19 cellular contexts compared by ENCODE assay signal in the genomic region with DNA sequence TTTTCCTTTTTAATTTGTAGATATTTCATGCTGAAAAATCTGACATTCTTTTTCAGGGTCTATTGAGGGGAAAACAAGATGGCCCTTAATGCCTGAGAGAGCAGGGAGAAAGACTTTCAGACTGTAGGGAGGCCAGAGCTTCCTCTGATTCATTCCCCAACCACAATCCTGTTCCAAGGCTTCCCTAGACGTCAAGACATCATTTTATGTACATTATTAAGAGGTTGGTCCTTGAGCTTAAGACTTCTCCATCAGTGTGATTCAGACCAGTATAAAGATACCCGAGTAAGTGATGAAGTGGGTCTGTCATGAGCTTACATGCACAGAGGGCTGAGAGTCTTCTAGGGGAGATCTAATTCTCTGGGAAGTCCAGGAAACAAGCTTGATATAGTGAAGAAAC. TPM values are rescaled to one million over a fixed set of nuclear protein-coding genes. Genes with fewer than 3 reads are reported as not detected.
"Had no signal": no experiment of that assay in that cellular context is flagged by ENCODE, and none has a peak within 500 bp of the region (broad histone marks: within the 10 kb centered on the region; RNA-seq: fewer than 3 reads in every experiment).

No MANE protein-coding gene starts in this region.

- ATAC-seq: activated T-cell treated with anti-CD3 and anti-CD28 coated beads, Interleukin-2, amount 50 U/mL, for 72 hours; heart right ventricle; left lobe of liver; stimulated activated naive B cell treated with anti-CD40 and anti-IgM and Interleukin-4, amounts not matched to agents 10 μg/mL and 1 μg/mL and 100 μg/mL, for 72 hours had no signal

- H3K27ac Mint-ChIP-seq: activated B cell treated with CpG ODN at 0.5 μM for 24 hours; activated CD4-positive, alpha-beta memory T cell treated with anti-CD3 and anti-CD28 coated beads, Interleukin-2, amount 10 ng/mL, durations not matched to agents 7 days and 5 days; activated naive CD4-positive, alpha-beta T cell treated with anti-CD3 and anti-CD28 coated beads for 36 hours; activated naive CD8-positive, alpha-beta T cell treated with anti-CD3 and anti-CD28 coated beads, Interleukin-2, amount 10 ng/mL, durations not matched to agents 7 days and 5 days; activated T-cell treated with anti-CD3 and anti-CD28 coated beads, Interleukin-2, amount 50 U/mL, for 72 hours; naive B cell; progenitor cell of endocrine pancreas; stimulated activated naive B cell treated with anti-CD40 and anti-IgM and Interleukin-4, amounts not matched to agents 10 μg/mL and 1 μg/mL and 100 μg/mL, for 72 hours had no signal

- H3K36me3 Mint-ChIP-seq: activated naive CD8-positive, alpha-beta T cell treated with anti-CD3 and anti-CD28 coated beads, Interleukin-2, amount 10 ng/mL, durations not matched to agents 7 days and 5 days; naive B cell; stimulated activated naive B cell treated with anti-CD40 and anti-IgM and Interleukin-4, amounts not matched to agents 10 μg/mL and 1 μg/mL and 100 μg/mL, for 72 hours had no signal

- H3K27me3 ChIP-seq: cardiac muscle cell, transverse colon had no signal

- H3K4me3 Mint-ChIP-seq: activated B cell treated with CpG ODN at 0.5 μM for 24 hours; activated CD4-positive, alpha-beta memory T cell treated with anti-CD3 and anti-CD28 coated beads, Interleukin-2, amount 10 ng/mL, durations not matched to agents 7 days and 5 days; activated naive CD4-positive, alpha-beta T cell treated with anti-CD3 and anti-CD28 coated beads for 36 hours; activated naive CD8-positive, alpha-beta T cell treated with anti-CD3 and anti-CD28 coated beads, Interleukin-2, amount 10 ng/mL, durations not matched to agents 7 days and 5 days; activated T-cell treated with anti-CD3 and anti-CD28 coated beads, Interleukin-2, amount 50 U/mL, for 72 hours; naive B cell; stimulated activated naive B cell treated with anti-CD40 and anti-IgM and Interleukin-4, amounts not matched to agents 10 μg/mL and 1 μg/mL and 100 μg/mL, for 72 hours had no signal

- H3K9me3 ChIP-seq: heart right ventricle, transverse colon had no signal

- H3K9me3 Mint-ChIP-seq: activated B cell treated with CpG ODN at 0.5 μM for 24 hours; activated CD4-positive, alpha-beta memory T cell treated with anti-CD3 and anti-CD28 coated beads, Interleukin-2, amount 10 ng/mL, durations not matched to agents 7 days and 5 days; activated naive CD4-positive, alpha-beta T cell treated with anti-CD3 and anti-CD28 coated beads for 36 hours; activated naive CD8-positive, alpha-beta T cell treated with anti-CD3 and anti-CD28 coated beads, Interleukin-2, amount 10 ng/mL, durations not matched to agents 7 days and 5 days; activated T-cell treated with anti-CD3 and anti-CD28 coated beads, Interleukin-2, amount 50 U/mL, for 72 hours had no signal

- H3K27me3 Mint-ChIP-seq: activated naive CD8-positive, alpha-beta T cell treated with anti-CD3 and anti-CD28 coated beads, Interleukin-2, amount 10 ng/mL, durations not matched to agents 7 days and 5 days had no signal

- DNase-seq: activated B cell treated with CpG ODN at 0.5 μM for 24 hours; activated CD4-positive, alpha-beta memory T cell treated with anti-CD3 and anti-CD28 coated beads, Interleukin-2, amount 10 ng/mL, durations not matched to agents 7 days and 5 days; activated CD4-positive, alpha-beta T cell treated with anti-CD3 and anti-CD28 coated beads for 4 hours; activated effector memory CD4-positive, alpha-beta T cell treated with Interleukin-2 at 50 U/mL for 16 hours; activated naive CD4-positive, alpha-beta T cell treated with anti-CD3 and anti-CD28 coated beads for 36 hours; activated naive CD8-positive, alpha-beta T cell treated with anti-CD3 and anti-CD28 coated beads, Interleukin-2, amount 10 ng/mL, durations not matched to agents 7 days and 5 days; activated T-cell treated with anti-CD3 and anti-CD28 coated beads, Interleukin-2, amount 50 U/mL, for 72 hours; amygdala; heart right ventricle; naive B cell; stimulated activated CD4-positive, alpha-beta T cell treated with anti-CD3 and anti-CD28 coated beads, Interleukin-2, amount 100 ng/mL, for 48 hours; stimulated activated CD8-positive, alpha-beta memory T cell treated with anti-CD3 and anti-CD28 coated beads, Interleukin-4, amount 100 ng/mL, for 48 hours; stimulated activated naive B cell treated with anti-CD40 and anti-IgM and Interleukin-4, amounts not matched to agents 10 μg/mL and 1 μg/mL and 100 μg/mL, for 72 hours; transverse colon had no signal

- H3K27ac ChIP-seq: cardiac muscle cell, heart right ventricle, transverse colon had no signal

- H3K4me1 Mint-ChIP-seq: activated B cell treated with CpG ODN at 0.5 μM for 24 hours; activated CD4-positive, alpha-beta memory T cell treated with anti-CD3 and anti-CD28 coated beads, Interleukin-2, amount 10 ng/mL, durations not matched to agents 7 days and 5 days; activated naive CD8-positive, alpha-beta T cell treated with anti-CD3 and anti-CD28 coated beads, Interleukin-2, amount 10 ng/mL, durations not matched to agents 7 days and 5 days; naive B cell; stimulated activated naive B cell treated with anti-CD40 and anti-IgM and Interleukin-4, amounts not matched to agents 10 μg/mL and 1 μg/mL and 100 μg/mL, for 72 hours had no signal

- H3K4me1 ChIP-seq: heart right ventricle, transverse colon had no signal

- H3K36me3 ChIP-seq: cardiac muscle cell, heart right ventricle, transverse colon had no signal

- H3K4me3 ChIP-seq: cardiac muscle cell, heart right ventricle, lung, transverse colon had no signal

RNA-seq across cellular contexts. Expression of a gene that starts 57.3 kb away (rescaled TPM):
- total RNA-seq: activated B cell treated with CpG ODN at 0.5 μM for 24 hours; activated CD4-positive, alpha-beta memory T cell treated with anti-CD3 and anti-CD28 coated beads, Interleukin-2, amount 10 ng/mL, durations not matched to agents 7 days and 5 days; activated naive CD4-positive, alpha-beta T cell treated with anti-CD3 and anti-CD28 coated beads for 36 hours; activated naive CD8-positive, alpha-beta T cell treated with anti-CD3 and anti-CD28 coated beads, Interleukin-2, amount 10 ng/mL, durations not matched to agents 7 days and 5 days; activated T-cell treated with anti-CD3 and anti-CD28 coated beads, Interleukin-2, amount 50 U/mL, for 72 hours; cardiac muscle cell; fibroblast of villous mesenchyme; progenitor cell of endocrine pancreas had no signal
